ENCODE assay signal across 8 cellular contexts in genomic region chr18:23587220-23587642, GRCh38. TPM values are rescaled to one million over a fixed set of nuclear protein-coding genes. Genes with fewer than 3 reads are reported as not detected.
A peak's percentile ranks its signal among the peaks of the same experiment; 100 is the strongest.
DNase-seq lines count a peak whose midpoint lies in the region; ATAC-seq, FAIRE-seq and TF ChIP-seq lines count a peak whose summit lies in the region.

No MANE protein-coding gene starts in this region.

- peaks cover 37% of the 10 kb centered on the region for H3K79me2 ChIP-seq in keratinocyte (ENCODE audit: control insufficient read depth, insufficient read depth, low read length)

- ATAC-seq in activated CD4-positive, alpha-beta T cell treated with anti-CD3 and anti-CD28 coated beads for 36 hours, result no peak

- peak overlapping the region in 1 of 3 experiments; percentile 23 for H3K4me3 ChIP-seq in keratinocyte (ENCODE audit: control insufficient read depth in 2 of 3, extremely low read depth in 1 of 3, insufficient read depth in 2 of 3, low read depth in 1 of 3, low read length in 3 of 3)

- peak overlapping the region; percentile 55 for H2AFZ ChIP-seq in keratinocyte (ENCODE audit: control insufficient read depth, low read length)

- H3K36me3 Mint-ChIP-seq in activated CD4-positive, alpha-beta T cell treated with anti-CD3 and anti-CD28 coated beads for 36 hours (ENCODE audit: low read depth), result peaks cover 7% of the 10 kb centered on the region
- peaks cover 3% of the 10 kb centered on the region for H3K36me3 Mint-ChIP-seq in activated CD4-positive, alpha-beta memory T cell treated with anti-CD3 and anti-CD28 coated beads for 36 hours

- peaks cover 0 to 1% of the 10 kb centered on the region in 2 experiments for H3K36me3 ChIP-seq in keratinocyte (ENCODE audit: control insufficient read depth in 2 of 2, extremely low read depth in 1 of 2, insufficient read depth in 2 of 2, low read length in 2 of 2)

- H3K9me1 ChIP-seq in keratinocyte (ENCODE audit: control insufficient read depth, extremely low read depth, insufficient read depth, low read length), result no peaks in the 10 kb centered on the region

- peaks cover 33% of the 10 kb centered on the region for H3K4me1 Mint-ChIP-seq in activated CD4-positive, alpha-beta T cell treated with anti-CD3 and anti-CD28 coated beads for 36 hours
- peaks cover 24% of the 10 kb centered on the region for H3K4me1 Mint-ChIP-seq in activated CD4-positive, alpha-beta memory T cell treated with anti-CD3 and anti-CD28 coated beads for 36 hours (ENCODE audit: low read depth)

- H3K4me1 ChIP-seq in keratinocyte (ENCODE audit: control insufficient read depth, extremely low read depth, insufficient read depth, low read length), result peaks cover 26% of the 10 kb centered on the region

- POLR2A ChIA-PET in activated CD4-positive, alpha-beta T cell treated with anti-CD3 and anti-CD28 coated beads for 36 hours (lab: Charles Lee), result interaction anchor here (0.6 kb wide), 1 partner anchor 99 kb away, joined by 3 read pairs; no protein-coding TSS in a partner anchor
- POLR2A ChIA-PET in activated CD4-positive, alpha-beta memory T cell treated with anti-CD3 and anti-CD28 coated beads for 36 hours (lab: Charles Lee), result interaction anchor here (0.6 to 1.3 kb wide), 2 partner anchors 27 to 71 kb away, joined by 3 read pairs; no protein-coding TSS in a partner anchor

- no peak for FAIRE-seq in keratinocyte (lab: Jason Lieb, UNC)

- no peaks in the 10 kb centered on the region for H3K9me3 Mint-ChIP-seq in activated CD4-positive, alpha-beta T cell treated with anti-CD3 and anti-CD28 coated beads for 36 hours (ENCODE audit: low read depth)
- H3K9me3 Mint-ChIP-seq in activated CD4-positive, alpha-beta memory T cell treated with anti-CD3 and anti-CD28 coated beads for 36 hours, result no peaks in the 10 kb centered on the region

- H3K4me3 Mint-ChIP-seq in activated CD4-positive, alpha-beta T cell treated with anti-CD3 and anti-CD28 coated beads for 36 hours, result peak overlapping the region; percentile 94
- H3K4me3 Mint-ChIP-seq in activated CD4-positive, alpha-beta memory T cell treated with anti-CD3 and anti-CD28 coated beads for 36 hours, result peak overlapping the region; percentile 95

- dilution Hi-C loops in keratinocyte (cut with MboI; ENCODE audit: extremely low pct_ligation_motif_present, low sequenced_read_pairs), result no loop called here

- peak overlapping the region; percentile 40 for H3K9ac ChIP-seq in keratinocyte (ENCODE audit: control insufficient read depth, extremely low read depth, insufficient read depth, low read length)

- peak overlapping the region; percentile 76 for H3K27ac Mint-ChIP-seq in activated CD4-positive, alpha-beta T cell treated with anti-CD3 and anti-CD28 coated beads for 36 hours
- peak overlapping the region; percentile 93 for H3K27ac Mint-ChIP-seq in activated CD4-positive, alpha-beta memory T cell treated with anti-CD3 and anti-CD28 coated beads for 36 hours

- no peak for TF ChIP-seq CTCF in keratinocyte (optimal IDR thresholded peaks at IDR 0.05 in 1 of 3, IDR thresholded peaks at IDR 0.05 in 1 of 3, conservative IDR thresholded peaks at IDR 0.05 in 1 of 3; ENCODE audit: extremely low read depth in 1 of 3, insufficient read depth in 2 of 3, low read length in 3 of 3)

- DNase-seq in activated CD4-positive, alpha-beta T cell treated with anti-CD3 and anti-CD28 coated beads for 36 hours, result no peak
- DNase-seq in activated CD4-positive, alpha-beta T cell treated with anti-CD3 and anti-CD28 coated beads, Interleukin-2, amount 50 U/mL, for 1 hour, result no peak
- DNase-seq in activated CD4-positive, alpha-beta memory T cell treated with anti-CD3 and anti-CD28 coated beads for 36 hours, result no peak
- DNase-seq in keratinocyte (ENCODE audit: low read depth, low spot score) (no peak), substantia nigra (lab: John Stamatoyannopoulos, UW) (no peak), SKM-1 treated with dmso at 0.1 percent for 144 hours (lab: John Stamatoyannopoulos, UW; ENCODE audit: unreplicated experiment) (no peak), NCI-H1930 (lab: John Stamatoyannopoulos, UW) (no peak), RKO (ENCODE audit: low spot score) (no peak)

- H3K4me2 ChIP-seq in keratinocyte (ENCODE audit: control insufficient read depth, extremely low read depth, insufficient read depth, low read depth, low read length), result peak overlapping the region; percentile 49

- CTCF ChIA-PET in activated CD4-positive, alpha-beta T cell treated with anti-CD3 and anti-CD28 coated beads for 36 hours (lab: Charles Lee), result interaction anchor here (1.2 to 2.8 kb wide), 4 partner anchors 8 to 89 kb away, joined by 3 to 9 read pairs (median 6); no protein-coding TSS in a partner anchor
- CTCF ChIA-PET in activated CD4-positive, alpha-beta memory T cell treated with anti-CD3 and anti-CD28 coated beads for 36 hours (lab: Charles Lee), result interaction anchor here (1.1 to 6.4 kb wide), 2 partner anchors 14 to 71 kb away, joined by 3 to 59 read pairs; no protein-coding TSS in a partner anchor

- no peaks in the 10 kb centered on the region for H3K27me3 Mint-ChIP-seq in activated CD4-positive, alpha-beta T cell treated with anti-CD3 and anti-CD28 coated beads for 36 hours
- peaks cover 3% of the 10 kb centered on the region for H3K27me3 Mint-ChIP-seq in activated CD4-positive, alpha-beta memory T cell treated with anti-CD3 and anti-CD28 coated beads for 36 hours

- no peak overlapping the region for H3K27ac ChIP-seq in keratinocyte (ENCODE audit: control insufficient read depth, insufficient read depth, low read length)
- H3K27ac ChIP-seq in substantia nigra (ENCODE audit: low read depth, low read length, poor library complexity, severe bottlenecking), result peak overlapping the region; percentile 51

- peaks cover 3% of the 10 kb centered on the region for H4K20me1 ChIP-seq in keratinocyte (ENCODE audit: control insufficient read depth, extremely low read depth, insufficient read depth, low read length)

- H3K9me3 ChIP-seq in keratinocyte (ENCODE audit: control insufficient read depth, low read depth, low read length), result no peaks in the 10 kb centered on the region

- intact Hi-C loops in activated CD4-positive, alpha-beta T cell treated with anti-CD3 and anti-CD28 coated beads for 36 hours (cut with DNase I, micrococcal nuclease), result loop anchor here (1.0 to 10.0 kb wide), 8 partner anchors 46 to 1982 kb away; partner anchors contain the start of genes CABLES1 (in 1 of the 2), ESCO1 (in 1 of the 2), RBBP8 (in 1 of the 2) and TTC39C (in 1 of the 2)
- intact Hi-C loops in activated CD4-positive, alpha-beta memory T cell treated with anti-CD3 and anti-CD28 coated beads for 36 hours (cut with micrococcal nuclease), result loop anchor here (1.0 to 5.0 kb wide), 3 partner anchors 71 to 1845 kb away; partner anchors contain the start of gene MIB1

- no peaks in the 10 kb centered on the region for H3K27me3 ChIP-seq in keratinocyte (ENCODE audit: control insufficient read depth, extremely low read depth, insufficient read depth, low read length)

RNA-seq across cellular contexts. Expression of gene NPC1, which starts 0.9 kb away (rescaled TPM):
- 10 to 100 TPM; 21.6 to 29.2 TPM for total RNA-seq in activated CD4-positive, alpha-beta T cell treated with anti-CD3 and anti-CD28 coated beads for 36 hours
- total RNA-seq in activated CD4-positive, alpha-beta memory T cell treated with anti-CD3 and anti-CD28 coated beads for 36 hours, result 10 to 100 TPM; 39.3 to 39.9 TPM
- 43.0 to 57.8 TPM (median 49.9 TPM) in 3 replicates for polyA plus RNA-seq in keratinocyte
- polyA plus RNA-seq in keratinocyte (2011; ENCODE audit: low read depth), result 67.7 TPM
- polyA plus RNA-seq in keratinocyte (2011; cell fraction: cytosol; rRNA removed), result 16.7 and 21.3 TPM in 2 replicates
- polyA plus RNA-seq in keratinocyte (2011; cell fraction: nucleus; rRNA removed), result 137 and 162 TPM in 2 replicates
- 36.4 and 73.2 TPM in 2 replicates for polyA plus RNA-seq in keratinocyte (2012; ENCODE audit: low replicate concordance)
- 114 to 172 TPM (median 130 TPM) in 3 replicates for polyA minus RNA-seq in keratinocyte
- 45.1 TPM for polyA minus RNA-seq in keratinocyte (2011; cell fraction: cytosol; rRNA and poly(A)+ RNA removed)
- 175 and 222 TPM in 2 replicates for polyA minus RNA-seq in keratinocyte (2011; cell fraction: nucleus; rRNA and poly(A)+ RNA removed)
